37 cellular contexts compared by ENCODE assay signal in the genomic region with DNA sequence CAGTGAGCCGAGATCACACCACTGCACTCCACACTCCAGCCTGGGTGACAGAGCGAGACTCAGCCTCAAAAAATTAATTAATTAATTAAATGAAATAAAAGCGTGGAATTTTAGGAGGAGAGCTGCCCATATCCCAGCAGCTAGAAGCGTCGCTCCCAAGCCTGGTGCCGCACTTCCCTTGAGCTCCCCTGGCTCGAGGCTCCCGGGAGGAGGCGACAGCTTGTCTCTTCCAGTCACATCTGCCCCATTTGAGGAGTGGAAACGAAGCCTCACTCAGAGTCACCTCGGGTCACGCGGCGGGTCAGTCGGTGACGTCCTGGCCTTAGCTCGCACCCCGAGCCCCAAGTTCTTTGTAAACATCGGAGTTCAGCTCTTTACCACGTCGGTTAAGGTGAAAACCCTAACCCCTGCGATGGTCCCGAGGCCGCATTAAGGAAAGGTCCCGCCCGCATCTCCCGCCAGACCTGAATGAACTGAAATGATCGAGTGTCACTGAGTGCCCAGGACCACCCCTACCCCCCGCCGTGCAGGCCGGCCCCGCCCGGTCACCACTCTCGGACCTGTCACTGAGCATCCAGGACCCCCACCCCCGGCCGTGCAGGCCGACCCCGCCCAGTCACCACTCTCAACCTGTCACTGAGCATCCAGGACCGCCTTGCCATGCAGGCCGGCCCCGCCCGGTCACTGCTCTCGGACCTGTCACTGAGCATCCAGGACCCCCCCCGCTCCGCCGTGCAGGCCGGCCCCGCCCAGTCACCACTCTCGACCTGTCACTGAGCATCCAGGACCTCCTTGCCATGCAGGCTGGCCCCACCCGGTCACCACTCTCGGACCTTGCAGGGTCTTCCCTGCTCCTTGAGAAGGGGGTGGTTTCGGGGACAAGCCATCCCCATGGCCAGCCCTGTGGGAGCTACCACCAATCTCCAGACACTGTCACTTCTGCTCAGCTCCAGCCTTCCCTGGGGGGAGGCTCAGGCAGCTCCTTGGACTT.
DNase-seq lines count a peak whose midpoint lies in the region; ATAC-seq and TF ChIP-seq lines count a peak whose summit lies in the region.
"Had no signal": no experiment of that assay in that cellular context is flagged by ENCODE, and none has a peak within 500 bp of the region (broad histone marks: within the 10 kb centered on the region; RNA-seq: fewer than 3 reads in every experiment).

No MANE protein-coding gene starts in this region.

- no peak overlapping the region for H2AFZ ChIP-seq in osteoblast (ENCODE audit: low read length)
- H2AFZ ChIP-seq: PC-9 had no signal

- H3K36me3 ChIP-seq in osteoblast (ENCODE audit: insufficient read depth, low read length): no peaks in the 10 kb centered on the region
- H3K36me3 ChIP-seq: uterus had no signal

- H3K27ac Mint-ChIP-seq in natural killer cell treated with Interleukin-12 subunit alpha and Interleukin-12 subunit beta and Interleukin-15 and Interleukin-18, amount 100 ng/mL, for 72 hours: no peak overlapping the region
- no peak overlapping the region for H3K27ac Mint-ChIP-seq in natural killer cell
- H3K27ac Mint-ChIP-seq: activated T-helper 2 cell treated with anti-CD3 and anti-CD28 coated beads, Interferon-gamma antibody, Interleukin-2, Interleukin-4, amounts not matched to agents 10 μg/mL and 5 μg/mL and 100 μg/mL, durations not matched to agents 14 hours and 24 hours and 36 hours; CD4-positive, alpha-beta T cell; HFFc6; stimulated activated naive CD8-positive, alpha-beta T cell treated with anti-CD3 and anti-CD28 coated beads, Interleukin-15, Interleukin-2, amounts not matched to agents 100 ng/mL and 50 ng/mL, for 24 hours; T-helper 2 cell treated with Interferon-gamma antibody and Interleukin-4, amounts not matched to agents 5 μg/mL and 100 μg/mL, for 36 hours had no signal

- no peak for ATAC-seq in natural killer cell treated with Interleukin-12 subunit alpha and Interleukin-12 subunit beta and Interleukin-15 and Interleukin-18, amount 100 ng/mL, for 72 hours
- ATAC-seq in natural killer cell (no peak), right cardiac atrium (no peak), HG03135 (IDR thresholded peaks at IDR 0.05; ENCODE audit: unreplicated experiment) (no peak), HG02759 (IDR thresholded peaks at IDR 0.05; ENCODE audit: unreplicated experiment) (no peak), GM18867 (IDR thresholded peaks at IDR 0.05; ENCODE audit: unreplicated experiment) (no peak)
- ATAC-seq: activated naive CD4-positive, alpha-beta T cell treated with anti-CD3 and anti-CD28 coated beads, Interleukin-2, amount 50 U/mL, for 72 hours; gastrocnemius medialis had no signal

- H3K4me1 Mint-ChIP-seq in natural killer cell treated with Interleukin-12 subunit alpha and Interleukin-12 subunit beta and Interleukin-15 and Interleukin-18, amount 100 ng/mL, for 72 hours (ENCODE audit: low read depth in 2 of 2): peaks cover 5 to 12% of the 10 kb centered on the region in 2 donors
- peaks cover 4 to 17% of the 10 kb centered on the region in 2 donors for H3K4me1 Mint-ChIP-seq in natural killer cell

- H3K27ac ChIP-seq in right cardiac atrium (ENCODE audit: low read length): no peak overlapping the region
- H3K27ac ChIP-seq in osteoblast (ENCODE audit: low read depth, low read length): no peak overlapping the region
- H3K27ac ChIP-seq: ascending aorta, colonic mucosa, gastrocnemius medialis, HL-60, neutrophil, PC-9, testis, uterus had no signal

- peak; percentile 56 for DNase-seq in natural killer cell treated with Interleukin-12 subunit alpha and Interleukin-12 subunit beta and Interleukin-15 and Interleukin-18, amount 100 ng/mL, for 72 hours (ENCODE audit: low spot score)
- DNase-seq in natural killer cell (no peak), right cardiac atrium (peak in 2 of 3 donors; percentile 22 to 67), osteoblast (ENCODE audit: insufficient read length, low spot score, missing footprints) (peak; percentile 86)
- DNase-seq in stimulated activated naive CD4-positive, alpha-beta T cell (lab: John Stamatoyannopoulos, UW): no peak
- DNase-seq: activated CD8-positive, alpha-beta memory T cell treated with anti-CD3 and anti-CD28 coated beads for 24 hours; activated T-cell treated with anti-CD3 and anti-CD28 coated beads for 4 hours; AML-193; CD4-positive, alpha-beta T cell; colonic mucosa; DND-41; effector CD4-positive, alpha-beta T cell; GF-D8; GOT3; HFFc6; hippocampal formation; MM.1S; NCI-H1417; NCI-H2081 treated with DMSO at 0.1 percent for 48 hours; NCI-H2227 treated with DMSO at 0.1 percent for 48 hours; NCI-H526 treated with DMSO at 0.1 percent for 48 hours; PC-9; SHP77 treated with DMSO at 0.1 percent for 48 hours; testis; uterus had no signal

- H3K9me3 ChIP-seq in right cardiac atrium (ENCODE audit: control insufficient read depth, low read length) (no peaks in the 10 kb centered on the region), osteoblast (ENCODE audit: low read depth, low read length) (no peaks in the 10 kb centered on the region)
- H3K9me3 ChIP-seq: ascending aorta, colonic mucosa, gastrocnemius medialis, neutrophil, testis, uterus had no signal

- intact Hi-C loops in natural killer cell (cut with micrococcal nuclease) (no loop called here), right cardiac atrium (cut with DNase I) (loop anchor here in 1 of 4 donors (10.0 kb wide), 1 partner anchor 101 kb away; no protein-coding TSS in a partner anchor)

- H3K9me3 Mint-ChIP-seq in natural killer cell treated with Interleukin-12 subunit alpha and Interleukin-12 subunit beta and Interleukin-15 and Interleukin-18, amount 100 ng/mL, for 72 hours: no peaks in the 10 kb centered on the region
- H3K9me3 Mint-ChIP-seq in natural killer cell: no peaks in the 10 kb centered on the region
- H3K9me3 Mint-ChIP-seq: activated naive CD4-positive, alpha-beta T cell treated with anti-CD3 and anti-CD28 coated beads, Interleukin-2, amount 50 U/mL, for 72 hours; activated T-helper 2 cell treated with anti-CD3 and anti-CD28 coated beads, Interferon-gamma antibody, Interleukin-2, Interleukin-4, amounts not matched to agents 10 μg/mL and 5 μg/mL and 100 μg/mL, durations not matched to agents 14 hours and 24 hours and 36 hours; CD4-positive, alpha-beta T cell; HFFc6; stimulated activated naive CD8-positive, alpha-beta T cell treated with anti-CD3 and anti-CD28 coated beads, Interleukin-15, Interleukin-2, amounts not matched to agents 100 ng/mL and 50 ng/mL, for 24 hours; T-helper 2 cell treated with Interferon-gamma antibody and Interleukin-4, amounts not matched to agents 5 μg/mL and 100 μg/mL, for 36 hours had no signal

- H3K4me2 ChIP-seq in osteoblast (ENCODE audit: insufficient read depth, low read length): no peak overlapping the region
- H3K4me2 ChIP-seq: PC-9 had no signal

- WGBS in right cardiac atrium: 94% methylated on average over 52 of the region's 52 CpGs

- no peaks in the 10 kb centered on the region for H3K27me3 Mint-ChIP-seq in natural killer cell treated with Interleukin-12 subunit alpha and Interleukin-12 subunit beta and Interleukin-15 and Interleukin-18, amount 100 ng/mL, for 72 hours
- H3K27me3 Mint-ChIP-seq in natural killer cell (ENCODE audit: low read depth in 2 of 2): no peaks in the 10 kb centered on the region
- H3K27me3 Mint-ChIP-seq: CD4-positive, alpha-beta T cell; stimulated activated naive CD8-positive, alpha-beta T cell treated with anti-CD3 and anti-CD28 coated beads, Interleukin-15, Interleukin-2, amounts not matched to agents 100 ng/mL and 50 ng/mL, for 24 hours had no signal

- TF ChIP-seq CTCF in natural killer cell (IDR thresholded peaks at IDR 0.05) (no peak), osteoblast (IDR thresholded peaks at IDR 0.05; ENCODE audit: extremely low read depth, low read depth, low read length) (no peak)

- H4K20me1 ChIP-seq in osteoblast (ENCODE audit: insufficient read depth, low read length): peaks cover 5% of the 10 kb centered on the region

- no peaks in the 10 kb centered on the region for H3K36me3 Mint-ChIP-seq in natural killer cell treated with Interleukin-12 subunit alpha and Interleukin-12 subunit beta and Interleukin-15 and Interleukin-18, amount 100 ng/mL, for 72 hours
- H3K36me3 Mint-ChIP-seq in natural killer cell: no peaks in the 10 kb centered on the region

- H3K27me3 ChIP-seq in right cardiac atrium (ENCODE audit: control insufficient read depth, insufficient read depth) (no peaks in the 10 kb centered on the region), osteoblast (ENCODE audit: insufficient read depth, low read length) (no peaks in the 10 kb centered on the region)
- H3K27me3 ChIP-seq: ascending aorta, colonic mucosa, gastrocnemius medialis, neutrophil, testis, uterus had no signal

- H3K4me3 ChIP-seq in right cardiac atrium (ENCODE audit: low read length) (no peak overlapping the region), osteoblast (ENCODE audit: insufficient read depth, low read length) (no peak overlapping the region)
- H3K4me3 ChIP-seq: ascending aorta, colonic mucosa, gastrocnemius medialis, PC-9, skin epidermis, testis, uterus had no signal

- H3K79me2 ChIP-seq in osteoblast (ENCODE audit: insufficient read depth, low read length): no peaks in the 10 kb centered on the region

- H3K4me1 ChIP-seq in right cardiac atrium (ENCODE audit: control insufficient read depth, insufficient read depth, low read length): no peaks in the 10 kb centered on the region
- peaks cover 6% of the 10 kb centered on the region for H3K4me1 ChIP-seq in osteoblast (ENCODE audit: insufficient read depth, low read length)
- H3K4me1 ChIP-seq: ascending aorta, colonic mucosa, testis, uterus had no signal

- H3K4me3 Mint-ChIP-seq in natural killer cell treated with Interleukin-12 subunit alpha and Interleukin-12 subunit beta and Interleukin-15 and Interleukin-18, amount 100 ng/mL, for 72 hours: no peak overlapping the region
- H3K4me3 Mint-ChIP-seq in natural killer cell: no peak overlapping the region
- H3K4me3 Mint-ChIP-seq: CD4-positive, alpha-beta T cell; HFFc6; stimulated activated naive CD8-positive, alpha-beta T cell treated with anti-CD3 and anti-CD28 coated beads, Interleukin-15, Interleukin-2, amounts not matched to agents 100 ng/mL and 50 ng/mL, for 24 hours; T-helper 2 cell treated with Interferon-gamma antibody and Interleukin-4, amounts not matched to agents 5 μg/mL and 100 μg/mL, for 36 hours had no signal

Comparison
In these comparisons a context has a peak if more than half of its experiments do, and no peak if none do; other contexts are left out.
1. DNase-seq: peak in natural killer cell treated with Interleukin-12 subunit alpha and Interleukin-12 subunit beta and Interleukin-15 and Interleukin-18, amount 100 ng/mL, for 72 hours (single experiment), right cardiac atrium (2 of 3) and osteoblast (single experiment); none in natural killer cell (single experiment) and stimulated activated naive CD4-positive, alpha-beta T cell (0 of 6).